Comparison of ENCODE assay signal across 17 cellular contexts in the genomic region with DNA sequence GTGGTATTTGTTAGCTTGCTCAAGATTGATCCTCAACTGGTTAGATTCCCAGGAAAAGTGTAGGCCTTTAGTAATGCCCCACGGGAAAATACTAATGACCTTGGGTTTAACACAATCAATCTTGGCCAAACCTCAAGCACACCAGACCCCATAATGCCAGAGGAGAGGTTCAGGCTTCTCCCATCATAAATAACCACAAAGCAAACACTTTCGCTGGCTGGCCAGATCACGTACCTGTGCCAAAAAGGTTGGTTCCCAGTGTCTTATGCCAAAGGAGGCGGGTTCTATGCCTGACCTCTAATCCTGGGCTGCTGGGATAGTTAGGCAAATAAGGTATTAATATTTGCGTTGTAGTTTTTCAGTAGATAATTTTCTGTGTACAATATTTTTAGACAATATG.
DNase-seq lines count a peak whose midpoint lies in the region; ATAC-seq and TF ChIP-seq lines count a peak whose summit lies in the region.
"Had no signal": no experiment of that assay in that cellular context is flagged by ENCODE, and none has a peak within 500 bp of the region (broad histone marks: within the 10 kb centered on the region; RNA-seq: fewer than 3 reads in every experiment).

No MANE protein-coding gene starts in this region.

- no peaks in the 10 kb centered on the region for H3K4me1 Mint-ChIP-seq in MCF 10A (ENCODE audit: insufficient read depth, unreplicated experiment)
- H3K4me1 Mint-ChIP-seq: T-cell had no signal

- no peaks in the 10 kb centered on the region for H3K4me1 ChIP-seq in mammary epithelial cell (ENCODE audit: insufficient read depth, low read length)
- peaks cover 41% of the 10 kb centered on the region for H3K4me1 ChIP-seq in body of pancreas
- peaks cover 0 to 6% (median 2%) of the 10 kb centered on the region in 4 donors for H3K4me1 ChIP-seq in stomach
- no peaks in the 10 kb centered on the region for H3K4me1 ChIP-seq in suprapubic skin
- H3K4me1 ChIP-seq in ovary (ENCODE audit: insufficient read depth) = peaks cover 2% of the 10 kb centered on the region
- H3K4me1 ChIP-seq: BE2C had no signal

- no peak overlapping the region for H3K4me3 ChIP-seq in mammary epithelial cell (replicated peaks in 1 of 3; ENCODE audit: insufficient read depth in 1 of 3, low read depth in 2 of 3, low read length in 3 of 3)
- no peak overlapping the region for H3K4me3 ChIP-seq in body of pancreas
- H3K4me3 ChIP-seq in stomach = no peak overlapping the region
- H3K4me3 ChIP-seq in suprapubic skin = no peak overlapping the region
- H3K4me3 ChIP-seq in ovary = no peak overlapping the region

- no peak overlapping the region for H3K4me2 ChIP-seq in mammary epithelial cell (ENCODE audit: insufficient read depth, low read depth, low read length)
- H3K4me2 ChIP-seq: KMS-11 had no signal

- H3K36me3 Mint-ChIP-seq in MCF 10A (ENCODE audit: insufficient read depth, unreplicated experiment) = no peaks in the 10 kb centered on the region
- H3K36me3 Mint-ChIP-seq: T-cell had no signal

- TF ChIP-seq EP300 in stomach (IDR thresholded peaks at IDR 0.05) (no peak), suprapubic skin (IDR thresholded peaks at IDR 0.05) (no peak), ovary (IDR thresholded peaks at IDR 0.05) (no peak)

- no peak overlapping the region for H3K4me3 Mint-ChIP-seq in MCF 10A (ENCODE audit: unreplicated experiment)
- H3K4me3 Mint-ChIP-seq: CD4-positive, alpha-beta T cell; T-cell had no signal

- POLR2A ChIA-PET in MCF 10A (lab: Yijun Ruan, JAX) = no interaction called here

- dilution Hi-C loops in mammary epithelial cell (cut with HindIII; ENCODE audit: low sequenced_read_pairs) = no loop called here

- H3K36me3 ChIP-seq in mammary epithelial cell (ENCODE audit: insufficient read depth, low read length) = no peaks in the 10 kb centered on the region
- no peaks in the 10 kb centered on the region for H3K36me3 ChIP-seq in body of pancreas (replicated peaks in 1 of 2; ENCODE audit: insufficient read depth in 1 of 2, low read depth in 2 of 2)
- no peaks in the 10 kb centered on the region for H3K36me3 ChIP-seq in stomach
- H3K36me3 ChIP-seq in suprapubic skin = no peaks in the 10 kb centered on the region
- H3K36me3 ChIP-seq in ovary = no peaks in the 10 kb centered on the region
- H3K36me3 ChIP-seq: BE2C had no signal

- TF ChIP-seq POLR2A in body of pancreas (IDR thresholded peaks at IDR 0.05) (no peak), stomach (IDR thresholded peaks at IDR 0.05) (no peak), suprapubic skin (IDR thresholded peaks at IDR 0.05) (no peak), ovary (IDR thresholded peaks at IDR 0.05) (no peak)

- no peak overlapping the region for H2AFZ ChIP-seq in mammary epithelial cell (ENCODE audit: low read depth, low read length)

- no peaks in the 10 kb centered on the region for H3K79me2 ChIP-seq in mammary epithelial cell (ENCODE audit: insufficient read depth, low read length)

- DNase-seq in MCF 10A (ENCODE audit: unreplicated experiment) (peak; percentile 8), mammary epithelial cell (no peak), NCI-H2081 (lab: John Stamatoyannopoulos, UW) (peak; percentile 58 to 72), body of pancreas (peak; percentile 86 to 94 (median 90)), stomach (peak; percentile 83), NCI-H1417 (lab: John Stamatoyannopoulos, UW) (no peak), suprapubic skin (ENCODE audit: low spot score in 2 of 2) (no peak), ovary (no peak)
- DNase-seq: BE2C; CD4-positive, alpha-beta T cell; NCI-H146; NCI-H2107; NCI-H226; SIG-M5; T-cell had no signal

- H4K20me1 ChIP-seq in mammary epithelial cell (ENCODE audit: insufficient read depth, low read length) = no peaks in the 10 kb centered on the region

- BruUV-seq in MCF 10A (replicated peaks; lab: Mats Ljungman, UMichigan) = no TSS peak
- no TSS peak for BruUV-seq in mammary epithelial cell (replicated peaks; lab: Mats Ljungman, UMichigan)

- TF ChIP-seq CTCF in MCF 10A (IDR thresholded peaks at IDR 0.05; ENCODE audit: unreplicated experiment) (no peak), mammary epithelial cell (conservative IDR thresholded peaks at IDR 0.05 in 1 of 2, IDR thresholded peaks at IDR 0.05 in 1 of 2; ENCODE audit: extremely low read depth in 1 of 2, insufficient read depth in 1 of 2, low read depth in 1 of 2, low read length in 2 of 2) (no peak), body of pancreas (IDR thresholded peaks at IDR 0.05) (no peak), stomach (IDR thresholded peaks at IDR 0.05) (no peak), suprapubic skin (IDR thresholded peaks at IDR 0.05) (no peak), ovary (IDR thresholded peaks at IDR 0.05) (no peak)

- intact Hi-C loops in MCF 10A (cut with micrococcal nuclease) (no loop called here), mammary epithelial cell (cut with micrococcal nuclease) (no loop called here), body of pancreas (cut with DNase I) (no loop called here), stomach (cut with DNase I; ENCODE audit: low total_unique reads) (no loop called here), ovary (cut with DNase I) (no loop called here)

- H3K27ac Mint-ChIP-seq in MCF 10A (ENCODE audit: low read depth, unreplicated experiment) = no peak overlapping the region
- H3K27ac Mint-ChIP-seq: CD4-positive, alpha-beta T cell; T-cell had no signal

- 37% methylated on average over 5 of the region's 5 CpGs for WGBS in mammary epithelial cell (ENCODE audit: low coverage, missing lambda C conversion rate)
- 17 to 19% methylated on average over 5 of the region's 5 CpGs for WGBS in body of pancreas, 2 donors
- 27 to 59% (median 35%) methylated on average over 5 of the region's 5 CpGs for WGBS in stomach, 5 donors
- WGBS in suprapubic skin = 76% methylated on average over 5 of the region's 5 CpGs
- WGBS in ovary, 3 donors = 62 to 79% (median 71%) methylated on average over 5 of the region's 5 CpGs

- H3K27ac ChIP-seq in mammary epithelial cell (ENCODE audit: insufficient read depth, low read depth, low read length) (no peak overlapping the region), body of pancreas (peak overlapping the region; percentile 56 to 68 (median 64)), stomach (no peak overlapping the region), suprapubic skin (no peak overlapping the region), ovary (no peak overlapping the region)
- H3K27ac ChIP-seq: KMS-11 had no signal

- in situ Hi-C loops in mammary epithelial cell (cut with MboI; ENCODE audit: low sequenced_read_pairs in 2 of 2) = no loop called here

- H3K9me3 Mint-ChIP-seq in MCF 10A (ENCODE audit: unreplicated experiment) = no peaks in the 10 kb centered on the region

- no peaks in the 10 kb centered on the region for H3K9me3 ChIP-seq in mammary epithelial cell (replicated peaks; ENCODE audit: insufficient read depth, low read length)
- H3K9me3 ChIP-seq in body of pancreas = no peaks in the 10 kb centered on the region
- H3K9me3 ChIP-seq in stomach = no peaks in the 10 kb centered on the region
- no peaks in the 10 kb centered on the region for H3K9me3 ChIP-seq in suprapubic skin
- no peaks in the 10 kb centered on the region for H3K9me3 ChIP-seq in ovary
- H3K9me3 ChIP-seq: BE2C had no signal

- H3K27me3 Mint-ChIP-seq in MCF 10A (ENCODE audit: insufficient read depth, unreplicated experiment) = no peaks in the 10 kb centered on the region
- H3K27me3 Mint-ChIP-seq: CD4-positive, alpha-beta T cell; T-cell had no signal

- H3K27me3 ChIP-seq in mammary epithelial cell (ENCODE audit: insufficient read depth, low read length) (no peaks in the 10 kb centered on the region), body of pancreas (no peaks in the 10 kb centered on the region), stomach (no peaks in the 10 kb centered on the region), suprapubic skin (no peaks in the 10 kb centered on the region), ovary (no peaks in the 10 kb centered on the region)
- H3K27me3 ChIP-seq: BE2C had no signal

- ATAC-seq in body of pancreas = peak; percentile 98
- ATAC-seq: SK-N-SH treated with all-trans-retinoic acid at 6 μM for 48 hours, T-cell had no signal

- CTCF ChIA-PET in MCF 10A (lab: Yijun Ruan, JAX) = no interaction called here
- CTCF ChIA-PET in mammary epithelial cell (lab: Charles Lee; ENCODE audit: low non-redundant PET) = no interaction called here

- no peak overlapping the region for H3K9ac ChIP-seq in mammary epithelial cell (ENCODE audit: insufficient read depth, low read length)
- H3K9ac ChIP-seq: KMS-11 had no signal

Comparison
In these comparisons a context has a peak if more than half of its experiments do, and no peak if none do; other contexts are left out.
1. DNase-seq: peak in MCF 10A (single experiment), NCI-H2081 (2 of 2), body of pancreas (4 of 4) and stomach (single experiment); none in mammary epithelial cell (single experiment), NCI-H1417 (0 of 3), suprapubic skin (0 of 2) and ovary (0 of 5).
2. H3K27ac ChIP-seq: peak in body of pancreas (4 of 4); none in mammary epithelial cell (single experiment), stomach (0 of 5), suprapubic skin (single experiment) and ovary (0 of 2).